Comparison of ENCODE assay signal across 18 cellular contexts in the genomic region with DNA sequence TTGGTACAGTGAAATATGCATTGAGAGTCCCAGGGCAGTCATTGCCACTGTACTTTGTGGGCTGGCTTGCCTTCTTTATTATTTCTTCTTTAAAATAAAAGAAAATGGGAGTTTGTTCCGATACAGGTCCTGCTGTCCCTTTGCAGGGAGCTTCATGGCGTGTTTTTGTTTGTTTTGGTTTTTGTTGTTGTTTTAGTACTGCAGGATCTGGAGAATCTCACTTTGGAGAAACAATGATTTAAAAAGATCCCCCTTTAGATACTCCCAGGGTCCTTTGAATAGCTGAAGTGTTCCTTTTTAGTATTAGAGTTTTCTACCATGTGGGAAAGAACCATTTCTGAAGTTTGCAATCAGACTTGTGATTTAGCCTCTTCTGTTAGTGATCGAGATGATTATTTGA. TPM values are rescaled to one million over a fixed set of nuclear protein-coding genes. Genes with fewer than 3 reads are reported as not detected.
A peak's percentile ranks its signal among the peaks of the same experiment; 100 is the strongest.
DNase-seq lines count a peak whose midpoint lies in the region; ATAC-seq, FAIRE-seq and TF ChIP-seq lines count a peak whose summit lies in the region.
"Had no signal": no experiment of that assay in that cellular context is flagged by ENCODE, and none has a peak within 500 bp of the region (broad histone marks: within the 10 kb centered on the region; RNA-seq: fewer than 3 reads in every experiment).

No MANE protein-coding gene starts in this region.

- TF ChIP-seq POLR2A in K562 (conservative IDR thresholded peaks at IDR 0.05), result no peak

- no peak for FAIRE-seq in K562 (lab: Jason Lieb, UNC)
- FAIRE-seq: A549, D721Med, G401.6, GM12892, H54 had no signal

- POLR2A ChIA-PET in HEK293 (lab: Yijun Ruan, JAX), result interaction anchor here (0.9 kb wide), 1 partner anchor 220 kb away, joined by 3 read pairs; no protein-coding TSS in a partner anchor
- POLR2A ChIA-PET in K562 (lab: Yijun Ruan, JAX), result interaction anchor here (0.5 to 4.1 kb wide), 5 partner anchors 9 to 545 kb away, joined by 3 to 24 read pairs (median 5); a partner anchor contains a TSS

- H3K9ac ChIP-seq in K562 (ENCODE audit: insufficient read depth in 1 of 2, low read depth in 2 of 2, low read length in 2 of 2), result no peak overlapping the region

- TF ChIP-seq CTCF in GM23338 (conservative IDR thresholded peaks at IDR 0.05; ENCODE audit: low read depth in 2 of 2) (no peak), HEK293 (tag by site-specific recombination; IDR thresholded peaks at IDR 0.05) (no peak), K562 (IDR thresholded peaks at IDR 0.05 in 2 of 3, conservative IDR thresholded peaks at IDR 0.05 in 1 of 3; ENCODE audit: insufficient read depth in 2 of 3, low read depth in 1 of 3, low read length in 3 of 3) (no peak), nephron (IDR thresholded peaks at IDR 0.05; ENCODE audit: unreplicated experiment in 3 of 3) (no peak), GM13976 (IDR thresholded peaks at IDR 0.05; ENCODE audit: borderline replicate concordance, control extremely low read depth, extremely low read depth, insufficient read depth, missing control alignments) (no peak)

- peak overlapping the region; percentile 25 for H3K4me2 ChIP-seq in GM23338
- H3K4me2 ChIP-seq in K562 (ENCODE audit: insufficient read depth, low read length), result no peak overlapping the region
- H3K4me2 ChIP-seq: A549 had no signal

- DNase-seq in GM23338 (ENCODE audit: low spot score) (no peak), K562 (ENCODE audit: extremely low read depth in 1 of 4, low spot score in 3 of 4) (no peak), activated T-cell treated with anti-CD3 and anti-CD28 coated beads for 4 hours (no peak), GM13976 (ENCODE audit: low spot score) (no peak)
- DNase-seq: CD8-positive, alpha-beta T cell; COR-L47; DMS153; DMS79 treated with DMSO at 0.1 percent for 48 hours had no signal

- H3K4me3 Mint-ChIP-seq in GM23338, result no peak overlapping the region; the same call in 2 of the 3 replicates
- H3K4me3 Mint-ChIP-seq in nephron, result no peak overlapping the region
- H3K4me3 Mint-ChIP-seq: CD14-positive monocyte; CD8-positive, alpha-beta T cell; IgD-negative memory B cell had no signal

- H3K36me3 Mint-ChIP-seq in GM23338 (ENCODE audit: low read depth) (peaks cover 97% of the 10 kb centered on the region), nephron (ENCODE audit: low read depth) (peaks cover 27% of the 10 kb centered on the region)

- H3K36me3 ChIP-seq in GM23338 (ENCODE audit: insufficient read depth), result peaks cover 67% of the 10 kb centered on the region
- peaks cover 64 to 96% of the 10 kb centered on the region in 2 experiments for H3K36me3 ChIP-seq in HEK293 (ENCODE audit: control insufficient read depth in 2 of 2, insufficient read depth in 1 of 2, low read length in 2 of 2)
- H3K36me3 ChIP-seq in K562 (ENCODE audit: control insufficient read depth, insufficient read depth, low read length), result peaks cover 95% of the 10 kb centered on the region

- no TSS peak for BruUV-seq in K562 (replicated peaks; lab: Mats Ljungman, UMichigan)

- H3K4me1 ChIP-seq in GM23338 (ENCODE audit: insufficient read depth), result peaks cover 48% of the 10 kb centered on the region
- peaks cover 15% of the 10 kb centered on the region for H3K4me1 ChIP-seq in HEK293 (ENCODE audit: control insufficient read depth, insufficient read depth, low read length)
- H3K4me1 ChIP-seq in K562 (replicated peaks in 1 of 2; ENCODE audit: control insufficient read depth in 2 of 2, insufficient read depth in 2 of 2, low read length in 2 of 2), result peaks cover 4 to 19% of the 10 kb centered on the region in 2 experiments; a peak in 4 of 5 replicates

- H3K79me2 ChIP-seq in GM23338 (replicated peaks; ENCODE audit: insufficient read depth) (peaks cover 93% of the 10 kb centered on the region), K562 (ENCODE audit: control insufficient read depth, insufficient read depth, low read length) (peaks cover 91% of the 10 kb centered on the region)

- in situ Hi-C loops in K562 (cut with MboI) (no loop called here), GM13976 (cut with MboI; ENCODE audit: low sequenced_read_pairs, unreplicated experiment) (no loop called here)

- peaks cover 20% of the 10 kb centered on the region; the same call in 1 of the 2 replicates for H3F3A ChIP-seq in GM23338 (replicated peaks; ENCODE audit: low read depth)

- H2AFZ ChIP-seq in GM23338, result no peak overlapping the region
- no peak overlapping the region for H2AFZ ChIP-seq in K562 (ENCODE audit: low read depth, low read length)

- no peak for TF ChIP-seq RAD21 in K562 (CRISPR knock-in tag; conservative IDR thresholded peaks at IDR 0.05 in 1 of 2, IDR thresholded peaks at IDR 0.05 in 1 of 2)

- H3K27me3 Mint-ChIP-seq in GM23338 (ENCODE audit: insufficient read depth, low read depth, poor library complexity) (peaks cover 10% of the 10 kb centered on the region), nephron (ENCODE audit: low read depth) (no peaks in the 10 kb centered on the region)
- H3K27me3 Mint-ChIP-seq: IgD-negative memory B cell had no signal

- intact Hi-C loops in K562 (cut with micrococcal nuclease), result no loop called here

- peak overlapping the region; percentile 85 for H3K27ac ChIP-seq in GM23338 (ENCODE audit: low read depth)
- no peak overlapping the region for H3K27ac ChIP-seq in HEK293 (ENCODE audit: extremely low read depth, low read depth, low read length)
- H3K27ac ChIP-seq in K562 (ENCODE audit: extremely low read depth, low read depth, low read length), result peak overlapping the region; percentile 32; the same call in 1 of the 3 replicates
- H3K27ac ChIP-seq: A549 had no signal

- H3K9me2 ChIP-seq in GM23338 (ENCODE audit: insufficient read depth), result no peaks in the 10 kb centered on the region

- H3K27me3 ChIP-seq in GM23338 (ENCODE audit: insufficient read depth) (no peaks in the 10 kb centered on the region), K562 (ENCODE audit: control insufficient read depth in 2 of 2, insufficient read depth in 2 of 2, low read length in 2 of 2) (no peaks in the 10 kb centered on the region)

- no peak overlapping the region for H3K4me3 ChIP-seq in GM23338
- H3K4me3 ChIP-seq in HEK293 (ENCODE audit: low read depth, low read length), result no peak overlapping the region
- no peak overlapping the region for H3K4me3 ChIP-seq in K562
- H3K4me3 ChIP-seq: A549 had no signal

- WGBS in K562 (ENCODE audit: insufficient coverage, low coverage, missing lambda C conversion rate), result 95% methylated on average over 3 of the region's 3 CpGs

- H3K27ac Mint-ChIP-seq in GM23338, result peak overlapping the region; percentile 91
- H3K27ac Mint-ChIP-seq in nephron, result peak overlapping the region in 2 of 3 experiments; percentile 56 to 91
- H3K27ac Mint-ChIP-seq: CD8-positive, alpha-beta T cell; IgD-negative memory B cell had no signal

- H4K20me1 ChIP-seq in GM23338 (replicated peaks; ENCODE audit: insufficient read depth) (peaks cover 41% of the 10 kb centered on the region; the same call in 1 of the 2 replicates), K562 (replicated peaks; ENCODE audit: control insufficient read depth, insufficient read depth, low read length) (peaks cover 32% of the 10 kb centered on the region)

- H3K9me3 ChIP-seq in HEK293 (ENCODE audit: control insufficient read depth, insufficient read depth, low read depth, low read length) (no peaks in the 10 kb centered on the region), K562 (replicated peaks; ENCODE audit: control insufficient read depth, insufficient read depth, low read depth, low read length) (no peaks in the 10 kb centered on the region)
- H3K9me3 ChIP-seq: A549 had no signal

- H3K9me1 ChIP-seq in K562 (ENCODE audit: control insufficient read depth, insufficient read depth, low read length), result no peaks in the 10 kb centered on the region

- no peak for ATAC-seq in GM23338
- ATAC-seq in K562, result no peak
- no peak for ATAC-seq in HG03139 (IDR thresholded peaks at IDR 0.05; ENCODE audit: unreplicated experiment)
- ATAC-seq: CD8-positive, alpha-beta T cell had no signal

- CTCF ChIA-PET in HEK293 (lab: Yijun Ruan, JAX) (interaction anchor here (0.9 to 5.9 kb wide), 3 partner anchors 12 to 147 kb away, joined by 3 to 27 read pairs (median 14); a partner anchor contains a TSS), K562 (lab: Yijun Ruan, JAX; ENCODE audit: low intra/inter-chr PET ratio) (no interaction called here)

- H3K9me3 Mint-ChIP-seq in GM23338 (no peaks in the 10 kb centered on the region), nephron (no peaks in the 10 kb centered on the region)
- H3K9me3 Mint-ChIP-seq: CD14-positive monocyte; CD8-positive, alpha-beta T cell; IgD-negative memory B cell had no signal

- peaks cover 56% of the 10 kb centered on the region for H3K4me1 Mint-ChIP-seq in GM23338
- peaks cover 30% of the 10 kb centered on the region for H3K4me1 Mint-ChIP-seq in nephron

- no peak for TF ChIP-seq EP300 in K562 (IDR thresholded peaks at IDR 0.05; ENCODE audit: low read length)

RNA-seq across cellular contexts. Expression of a gene that starts 11.1 kb away (rescaled TPM):
- total RNA-seq in GM23338 (2014; rRNA removed; shearing (Covaris generic)), result 84.1 and 113 TPM in 2 replicates
- polyA plus RNA-seq in GM23338 (2016; fragmentation: Nextera tagmentation; extraction: Ambion mirVana), result 109 and 125 TPM in 2 replicates
- total RNA-seq in K562 (2011; cell fraction: chromatin; rRNA removed; ENCODE audit: low replicate concordance), result 122 and 169 TPM in 2 replicates
- total RNA-seq in K562 (2011; cell fraction: nucleolus; rRNA removed), result 101 and 121 TPM in 2 replicates
- 83.4 and 88.4 TPM in 2 replicates for total RNA-seq in K562 (2011; cell fraction: nucleoplasm; rRNA removed)
- 61.1 and 78.3 TPM in 2 replicates for total RNA-seq in K562 (2014; rRNA removed)
- 32.5 and 42.6 TPM in 2 replicates for total RNA-seq in K562 (2014; rRNA removed; fragmentation: Illumina TruSeq; extraction: Trizol)
- total RNA-seq in K562 (2015; rRNA removed; fragmentation: Illumina TruSeq; extraction: Trizol), result 51.4 and 51.8 TPM in 2 replicates
- total RNA-seq in K562 (2021), result 78.6 and 86.9 TPM in 2 replicates
- 32.0 and 35.3 TPM in 2 replicates for polyA plus RNA-seq in K562 (2011; rRNA removed)
- polyA plus RNA-seq in K562 (2011; cell fraction: cytosol; rRNA removed), result 33.8 and 95.9 TPM in 2 replicates
- 46.7 and 100 TPM in 2 replicates for polyA plus RNA-seq in K562 (2011; cell fraction: nucleus; rRNA removed)
- polyA plus RNA-seq in K562 (2012), result 65.6 and 65.8 TPM in 2 replicates
- 45.2 and 59.3 TPM in 2 replicates for polyA plus RNA-seq in K562 (2014; fragmentation: Illumina TruSeq; extraction: Trizol)
- 1 to 10 TPM; 1.6 to 2.1 TPM for polyA plus RNA-seq in K562 (2014; fragmentation: Nextera tagmentation; extraction: Ambion mirVana)
- polyA plus RNA-seq in K562 (2014; rRNA removed), result 65.4 and 73.4 TPM in 2 replicates
- 33.8 and 38.5 TPM in 2 replicates for polyA minus RNA-seq in K562 (2011; rRNA and poly(A)+ RNA removed)
- 43.1 and 61.4 TPM in 2 replicates for polyA minus RNA-seq in K562 (2011; cell fraction: cytosol; rRNA and poly(A)+ RNA removed)
- polyA minus RNA-seq in K562 (2011; cell fraction: nucleus; rRNA and poly(A)+ RNA removed), result 35.1 and 42.1 TPM in 2 replicates

RNA-seq across cellular contexts. Expression of a gene that starts 13.2 kb away (rescaled TPM):
- 85.8 and 89.5 TPM in 2 replicates for total RNA-seq in GM23338 (2014; rRNA removed; shearing (Covaris generic))
- polyA plus RNA-seq in GM23338 (2016; fragmentation: Nextera tagmentation; extraction: Ambion mirVana) (73.1 and 75.6 TPM in 2 replicates), K562 (2011; rRNA removed) (25.7 and 44.0 TPM in 2 replicates), K562 (2014; fragmentation: Illumina TruSeq; extraction: Trizol) (25.5 and 57.0 TPM in 2 replicates), K562 (2014; fragmentation: Nextera tagmentation; extraction: Ambion mirVana) (1 to 10 TPM; 1.7 to 2.1 TPM), K562 (2014; rRNA removed) (58.5 and 64.7 TPM in 2 replicates)
- 74.6 and 119 TPM in 2 replicates for total RNA-seq in K562 (2011; cell fraction: chromatin; rRNA removed; ENCODE audit: low replicate concordance)
- total RNA-seq in K562 (2011; cell fraction: nucleolus; rRNA removed), result 59.7 and 60.0 TPM in 2 replicates
- 58.7 and 78.3 TPM in 2 replicates for total RNA-seq in K562 (2011; cell fraction: nucleoplasm; rRNA removed)
- total RNA-seq in K562 (2014; rRNA removed) (48.0 and 60.1 TPM in 2 replicates), K562 (2014; rRNA removed; fragmentation: Illumina TruSeq; extraction: Trizol) (6.1 and 9.4 TPM in 2 replicates), K562 (2015; rRNA removed; fragmentation: Illumina TruSeq; extraction: Trizol) (28.6 and 29.1 TPM in 2 replicates), K562 (2021) (72.0 and 75.3 TPM in 2 replicates)
- 41.8 and 96.4 TPM in 2 replicates for polyA plus RNA-seq in K562 (2011; cell fraction: cytosol; rRNA removed)
- 68.2 and 94.2 TPM in 2 replicates for polyA plus RNA-seq in K562 (2011; cell fraction: nucleus; rRNA removed)
- polyA plus RNA-seq in K562 (2012), result 51.2 and 58.7 TPM in 2 replicates
- polyA minus RNA-seq in K562 (2011; rRNA and poly(A)+ RNA removed), result 8.2 and 13.7 TPM in 2 replicates
- polyA minus RNA-seq in K562 (2011; cell fraction: cytosol; rRNA and poly(A)+ RNA removed), result 31.3 and 36.5 TPM in 2 replicates
- polyA minus RNA-seq in K562 (2011; cell fraction: nucleus; rRNA and poly(A)+ RNA removed), result 17.4 and 22.5 TPM in 2 replicates

RNA-seq across cellular contexts. Expression of a gene that starts 44.0 kb away (rescaled TPM):
- 21.6 TPM in 2 replicates for total RNA-seq in GM23338 (2014; rRNA removed; shearing (Covaris generic))
- polyA plus RNA-seq in GM23338 (2016; fragmentation: Nextera tagmentation; extraction: Ambion mirVana), result 19.1 and 20.4 TPM in 2 replicates
- total RNA-seq in K562 (2011; cell fraction: chromatin; rRNA removed; ENCODE audit: low replicate concordance), result 23.2 and 58.0 TPM in 2 replicates
- total RNA-seq in K562 (2011; cell fraction: nucleolus; rRNA removed), result 57.5 and 64.5 TPM in 2 replicates
- total RNA-seq in K562 (2011; cell fraction: nucleoplasm; rRNA removed), result 32.2 and 37.0 TPM in 2 replicates
- 49.7 and 63.6 TPM in 2 replicates for total RNA-seq in K562 (2014; rRNA removed)
- 8.6 and 11.0 TPM in 2 replicates for total RNA-seq in K562 (2014; rRNA removed; fragmentation: Illumina TruSeq; extraction: Trizol)
- 29.5 and 33.1 TPM in 2 replicates for total RNA-seq in K562 (2015; rRNA removed; fragmentation: Illumina TruSeq; extraction: Trizol)
- 80.8 and 90.2 TPM in 2 replicates for total RNA-seq in K562 (2021)
- polyA plus RNA-seq in K562 (2011; rRNA removed), result 38.2 and 51.7 TPM in 2 replicates
- 58.6 and 121 TPM in 2 replicates for polyA plus RNA-seq in K562 (2011; cell fraction: cytosol; rRNA removed)
- 54.4 and 74.2 TPM in 2 replicates for polyA plus RNA-seq in K562 (2011; cell fraction: nucleus; rRNA removed)
- polyA plus RNA-seq in K562 (2012), result 56.8 and 86.6 TPM in 2 replicates
- 17.5 and 45.2 TPM in 2 replicates for polyA plus RNA-seq in K562 (2014; fragmentation: Illumina TruSeq; extraction: Trizol)
- polyA plus RNA-seq in K562 (2014; fragmentation: Nextera tagmentation; extraction: Ambion mirVana), result 1 to 10 TPM in 1 of 2 experiments, under 1 TPM in 1; 0.48 to 1.8 TPM
- polyA plus RNA-seq in K562 (2014; rRNA removed), result 59.4 and 59.7 TPM in 2 replicates
- 17.1 and 20.7 TPM in 2 replicates for polyA minus RNA-seq in K562 (2011; rRNA and poly(A)+ RNA removed)
- polyA minus RNA-seq in K562 (2011; cell fraction: cytosol; rRNA and poly(A)+ RNA removed), result 32.3 and 41.4 TPM in 2 replicates
- 14.9 and 15.9 TPM in 2 replicates for polyA minus RNA-seq in K562 (2011; cell fraction: nucleus; rRNA and poly(A)+ RNA removed)

RNA-seq across cellular contexts. Expression of a gene that starts 58.5 kb away (rescaled TPM):
- total RNA-seq in GM23338 (2014; rRNA removed; shearing (Covaris generic)), result 94.6 and 113 TPM in 2 replicates
- polyA plus RNA-seq in GM23338 (2016; fragmentation: Nextera tagmentation; extraction: Ambion mirVana), result 64.8 and 72.4 TPM in 2 replicates
- total RNA-seq in K562 (2011; cell fraction: chromatin; rRNA removed; ENCODE audit: low replicate concordance), result 18.0 and 40.2 TPM in 2 replicates
- 25.8 and 27.2 TPM in 2 replicates for total RNA-seq in K562 (2011; cell fraction: nucleolus; rRNA removed)
- 18.5 and 20.0 TPM in 2 replicates for total RNA-seq in K562 (2011; cell fraction: nucleoplasm; rRNA removed)
- total RNA-seq in K562 (2014; rRNA removed), result 48.7 and 61.7 TPM in 2 replicates
- total RNA-seq in K562 (2014; rRNA removed; fragmentation: Illumina TruSeq; extraction: Trizol), result 10.7 and 12.3 TPM in 2 replicates
- 27.9 and 29.4 TPM in 2 replicates for total RNA-seq in K562 (2015; rRNA removed; fragmentation: Illumina TruSeq; extraction: Trizol)
- total RNA-seq in K562 (2021), result 39.7 and 45.9 TPM in 2 replicates
- 14.3 and 21.1 TPM in 2 replicates for polyA plus RNA-seq in K562 (2011; rRNA removed)
- 10.7 and 15.1 TPM in 2 replicates for polyA plus RNA-seq in K562 (2011; cell fraction: cytosol; rRNA removed)
- 32.8 and 44.3 TPM in 2 replicates for polyA plus RNA-seq in K562 (2011; cell fraction: nucleus; rRNA removed)
- 29.5 and 31.2 TPM in 2 replicates for polyA plus RNA-seq in K562 (2012)
- polyA plus RNA-seq in K562 (2014; fragmentation: Illumina TruSeq; extraction: Trizol), result 16.0 and 27.4 TPM in 2 replicates
- polyA plus RNA-seq in K562 (2014; fragmentation: Nextera tagmentation; extraction: Ambion mirVana), result under 1 TPM; 0.13 to 0.21 TPM
- 39.7 and 50.8 TPM in 2 replicates for polyA plus RNA-seq in K562 (2014; rRNA removed)
- 9.0 and 10.3 TPM in 2 replicates for polyA minus RNA-seq in K562 (2011; rRNA and poly(A)+ RNA removed)
- polyA minus RNA-seq in K562 (2011; cell fraction: cytosol; rRNA and poly(A)+ RNA removed), result 14.8 and 23.0 TPM in 2 replicates
- polyA minus RNA-seq in K562 (2011; cell fraction: nucleus; rRNA and poly(A)+ RNA removed), result 6.3 and 9.2 TPM in 2 replicates
